8 cellular contexts compared by ENCODE assay signal in the genomic region with DNA sequence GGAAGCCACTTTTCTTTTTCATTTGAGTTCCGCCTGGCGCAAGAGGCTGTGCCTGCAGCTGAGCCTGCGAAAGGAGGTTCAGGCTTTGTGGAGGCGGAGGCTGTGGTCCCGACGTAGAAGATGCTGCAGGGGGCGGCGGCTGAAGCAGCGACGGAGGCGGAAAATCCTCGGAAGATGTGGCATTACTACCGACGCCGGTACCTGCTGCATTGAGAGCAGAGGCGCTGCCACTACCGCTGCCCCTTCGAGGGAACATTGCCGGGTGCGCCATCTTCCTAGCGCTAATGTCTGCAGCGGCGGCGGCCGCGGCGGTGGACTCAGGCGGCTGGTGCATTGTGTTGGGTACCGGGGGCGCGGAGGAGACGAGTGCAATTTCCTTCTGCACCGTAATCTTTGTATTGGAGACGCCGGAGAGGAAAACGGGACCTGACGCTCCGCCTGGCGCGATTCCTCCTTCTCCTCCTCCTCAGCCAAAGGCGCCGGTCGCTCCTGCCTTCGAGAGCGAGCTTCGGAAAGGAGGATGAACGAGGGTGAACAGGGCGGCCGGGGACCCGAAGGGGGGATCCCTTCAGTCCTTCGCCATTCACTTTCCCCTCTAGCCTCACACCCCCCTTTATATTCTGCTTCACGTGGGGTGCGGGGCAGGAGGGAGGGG. TPM values are rescaled to one million over a fixed set of nuclear protein-coding genes. Genes with fewer than 3 reads are reported as not detected.
DNase-seq lines count a peak whose midpoint lies in the region; ATAC-seq and TF ChIP-seq lines count a peak whose summit lies in the region.

A gene (minus strand): TSS at position 590 of the 655 bp plus-strand sequence. CDS start 256 bp downstream, at position 334.

- H3K27me3 Mint-ChIP-seq in activated naive CD8-positive, alpha-beta T cell = no peaks in the 10 kb centered on the region

- H3K36me3 Mint-ChIP-seq in activated naive CD8-positive, alpha-beta T cell = peaks cover 2% of the 10 kb centered on the region

- peak; percentile 17; the same call in 1 of the 2 replicates for TF ChIP-seq CTCF in AG10803 (conservative IDR thresholded peaks at IDR 0.05; ENCODE audit: low read length)

- no peak for TF ChIP-seq POLR2A in GM18505 (IDR thresholded peaks at IDR 0.05; ENCODE audit: borderline replicate concordance, extremely low read depth, insufficient read depth, insufficient read length)

- DNase-seq in AG10803 (ENCODE audit: low read depth) = peak; percentile 53
- peak; percentile 42 for DNase-seq in H7
- peak; percentile 43 to 55 for DNase-seq in SJCRH30
- DNase-seq in glomerular endothelial cell (ENCODE audit: extremely low read depth, low read depth, low spot score) = no peak
- peak in 49 of 56 donors; percentile 15 to 87 (median 55) for DNase-seq in nucleus accumbens (lab: John Stamatoyannopoulos, UW)
- peak in 42 of 49 donors; percentile 5 to 72 (median 48) for DNase-seq in substantia nigra (lab: John Stamatoyannopoulos, UW)

- H3K4me1 ChIP-seq in SJCRH30 = peaks cover 9% of the 10 kb centered on the region

- H3K27ac ChIP-seq in SJCRH30 = peak within 1 kb of the TSS; percentile 97
- peak within 1 kb of the TSS; percentile 95 for H3K27ac ChIP-seq in substantia nigra (ENCODE audit: low read depth, low read length, poor library complexity, severe bottlenecking)

- H3K27me3 ChIP-seq in H7 (ENCODE audit: control insufficient read depth, insufficient read depth, low read length) (no peaks in the 10 kb centered on the region; the same call in 1 of the 2 replicates), SJCRH30 (no peaks in the 10 kb centered on the region)

- H3K4me3 ChIP-seq in AG10803 (ENCODE audit: low read length) = peak within 1 kb of the TSS; percentile 77
- peak within 1 kb of the TSS; percentile 93 for H3K4me3 ChIP-seq in H7 (ENCODE audit: insufficient read depth, low read depth, low read length)
- H3K4me3 ChIP-seq in SJCRH30 = peak within 1 kb of the TSS; percentile 90

- no peak for ATAC-seq in GM18505 (IDR thresholded peaks at IDR 0.05; ENCODE audit: unreplicated experiment)

- H3K9me3 Mint-ChIP-seq in activated naive CD8-positive, alpha-beta T cell (ENCODE audit: low read depth) = no peaks in the 10 kb centered on the region

- no peaks in the 10 kb centered on the region for H3K9me3 ChIP-seq in SJCRH30 (replicated peaks)

- peaks cover 52% of the 10 kb centered on the region for H3K4me1 Mint-ChIP-seq in activated naive CD8-positive, alpha-beta T cell (ENCODE audit: low read depth)

- peak within 1 kb of the TSS; percentile 87 for H3K27ac Mint-ChIP-seq in activated naive CD8-positive, alpha-beta T cell

- H3K36me3 ChIP-seq in H7 (replicated peaks; ENCODE audit: control insufficient read depth, insufficient read depth, low read length) (peaks cover 6% of the 10 kb centered on the region), SJCRH30 (no peaks in the 10 kb centered on the region)

- H3K4me3 Mint-ChIP-seq in activated naive CD8-positive, alpha-beta T cell = peak within 1 kb of the TSS; percentile 92

RNA-seq across cellular contexts. Expression of the gene that starts here (rescaled TPM):
- 44.7 and 50.1 TPM in 2 replicates for total RNA-seq in H7 (2014; rRNA removed; shearing (Covaris generic))
- total RNA-seq in SJCRH30 (2014; rRNA removed; shearing (Covaris generic)) = 23.6 and 28.0 TPM in 2 replicates
- total RNA-seq in glomerular endothelial cell = 61.7 and 79.9 TPM in 2 replicates
